Comparison of ENCODE assay signal across 1 cellular context in genomic region chr1:116131866-116132605, GRCh38.
TF ChIP-seq lines count a peak whose summit lies in the region.

No MANE protein-coding gene starts in this region.

TF ChIP-seq in K562, 482 proteins besides CTCF, POLR2A, EP300 and RAD21 (continues in another document):
- TF ChIP-seq ZBED1 (IDR thresholded peaks at IDR 0.05) = no peak
- TF ChIP-seq RAD51 (IDR thresholded peaks at IDR 0.05; ENCODE audit: borderline replicate concordance, low read depth) = no peak
- peak; percentile 99 for TF ChIP-seq HMBOX1 (IDR thresholded peaks at IDR 0.05)
- 0 out of 2 replicates have a peak, but pooled peaks have one; percentile 58 for TF ChIP-seq HDAC2 (IDR thresholded peaks at IDR 0.05)
- TF ChIP-seq NR2F6 (CRISPR knock-in tag; IDR thresholded peaks at IDR 0.05) = no peak
- TF ChIP-seq FOXP1 (CRISPR knock-in tag; IDR thresholded peaks at IDR 0.05) = no peak
- TF ChIP-seq BRCA1 (IDR thresholded peaks at IDR 0.05) = no peak
- no peak for TF ChIP-seq BRCA1 (CRISPR knock-in tag; IDR thresholded peaks at IDR 0.05)
- no peak for TF ChIP-seq UBTF (IDR thresholded peaks at IDR 0.05; ENCODE audit: borderline replicate concordance in 1 of 2, low read depth in 2 of 2, low read length in 2 of 2)
- no peak for TF ChIP-seq ZNF347 (CRISPR knock-in tag; IDR thresholded peaks at IDR 0.05; ENCODE audit: low read depth)
- no peak for TF ChIP-seq SFPQ (IDR thresholded peaks at IDR 0.05; ENCODE audit: low read depth, low read length)
- no peak for TF ChIP-seq ZFP1 (CRISPR knock-in tag; IDR thresholded peaks at IDR 0.05)
- TF ChIP-seq NCOA2 (IDR thresholded peaks at IDR 0.05; ENCODE audit: partially characterized antibody in 2 of 2) = no peak
- TF ChIP-seq DPF2 (IDR thresholded peaks at IDR 0.05) = peak; percentile 90
- TF ChIP-seq HNRNPL (IDR thresholded peaks at IDR 0.05; ENCODE audit: low read depth, low read length) = no peak
- TF ChIP-seq CC2D1A (IDR thresholded peaks at IDR 0.05) = no peak; the same call in 1 of the 2 replicates
- peak; percentile 95 for TF ChIP-seq C11orf30 (IDR thresholded peaks at IDR 0.05; ENCODE audit: low read depth)
- no peak for TF ChIP-seq MBD1 (CRISPR knock-in tag; IDR thresholded peaks at IDR 0.05)
- no peak for TF ChIP-seq CEBPG (CRISPR knock-in tag; IDR thresholded peaks at IDR 0.05)
- peak; percentile 69 to 88 for TF ChIP-seq CEBPG (tag; conservative IDR thresholded peaks at IDR 0.05 in 1 of 2, IDR thresholded peaks at IDR 0.05 in 1 of 2)
- TF ChIP-seq MITF (IDR thresholded peaks at IDR 0.05) = no peak
- TF ChIP-seq GTF2F1 (IDR thresholded peaks at IDR 0.05; ENCODE audit: low read depth, low read length) = no peak
- TF ChIP-seq BRD4 (IDR thresholded peaks at IDR 0.05) = no peak
- TF ChIP-seq RBM14 (IDR thresholded peaks at IDR 0.05; ENCODE audit: borderline replicate concordance, insufficient read depth, low read depth, low read length) = no peak
- TF ChIP-seq ZNF311 (CRISPR knock-in tag; IDR thresholded peaks at IDR 0.05) = no peak
- TF ChIP-seq HOMEZ (CRISPR knock-in tag; IDR thresholded peaks at IDR 0.05) = no peak
- TF ChIP-seq SMAD1 (IDR thresholded peaks at IDR 0.05; ENCODE audit: low read depth, low read length, partially characterized antibody) = no peak
- no peak for TF ChIP-seq CTCFL (IDR thresholded peaks at IDR 0.05; ENCODE audit: borderline replicate concordance, insufficient read depth, low read depth, low read length, poor library complexity, severe bottlenecking)
- no peak for TF ChIP-seq ESRRB (CRISPR knock-in tag; IDR thresholded peaks at IDR 0.05; ENCODE audit: borderline replicate concordance)
- peak; percentile 96 to 97 for TF ChIP-seq TRIM24 (IDR thresholded peaks at IDR 0.05)
- TF ChIP-seq MXD1 (CRISPR knock-in tag; IDR thresholded peaks at IDR 0.05; ENCODE audit: borderline replicate concordance, poor library complexity, severe bottlenecking) = no peak
- no peak for TF ChIP-seq REST (CRISPR knock-in tag; IDR thresholded peaks at IDR 0.05; ENCODE audit: low read depth)
- no peak for TF ChIP-seq OTX1 (CRISPR knock-in tag; IDR thresholded peaks at IDR 0.05)
- no peak for TF ChIP-seq TCFL5 (CRISPR knock-in tag; conservative IDR thresholded peaks at IDR 0.05)
- no peak for TF ChIP-seq ZNF778 (CRISPR knock-in tag; IDR thresholded peaks at IDR 0.05)
- no peak for TF ChIP-seq ZFP30 (CRISPR knock-in tag; IDR thresholded peaks at IDR 0.05; ENCODE audit: borderline replicate concordance)
- TF ChIP-seq ZNF740 (CRISPR knock-in tag; IDR thresholded peaks at IDR 0.05) = no peak
- TF ChIP-seq ZNF740 (tag; IDR thresholded peaks at IDR 0.05) = no peak
- peak; percentile 88 for TF ChIP-seq ARID1B (IDR thresholded peaks at IDR 0.05)
- TF ChIP-seq RNF2 (IDR thresholded peaks at IDR 0.05) = no peak
- TF ChIP-seq CBX2 (IDR thresholded peaks at IDR 0.05; ENCODE audit: insufficient read depth, low read length, poor library complexity, severe bottlenecking) = no peak
- TF ChIP-seq PHF20 (IDR thresholded peaks at IDR 0.05; ENCODE audit: partially characterized antibody) = no peak
- peak; percentile 73 for TF ChIP-seq TCF3 (CRISPR knock-in tag; IDR thresholded peaks at IDR 0.05)
- peak; percentile 31; the same call in 1 of the 2 replicates for TF ChIP-seq SMAD4 (CRISPR knock-in tag; conservative IDR thresholded peaks at IDR 0.05)
- no peak for TF ChIP-seq RBM25 (IDR thresholded peaks at IDR 0.05; ENCODE audit: low read depth, low read length, severe bottlenecking)
- no peak for TF ChIP-seq NONO (IDR thresholded peaks at IDR 0.05; ENCODE audit: low read depth in 2 of 2, low read length in 1 of 2)
- TF ChIP-seq ZC3H11A (IDR thresholded peaks at IDR 0.05; ENCODE audit: low read depth, low read length) = no peak
- no peak for TF ChIP-seq NR0B1 (IDR thresholded peaks at IDR 0.05; ENCODE audit: partially characterized antibody)
- no peak for TF ChIP-seq DACH1 (IDR thresholded peaks at IDR 0.05; ENCODE audit: partially characterized antibody)
- TF ChIP-seq CXXC5 (CRISPR knock-in tag; IDR thresholded peaks at IDR 0.05) = no peak
